ENCODE assay signal across 2 cellular contexts in the genomic region with DNA sequence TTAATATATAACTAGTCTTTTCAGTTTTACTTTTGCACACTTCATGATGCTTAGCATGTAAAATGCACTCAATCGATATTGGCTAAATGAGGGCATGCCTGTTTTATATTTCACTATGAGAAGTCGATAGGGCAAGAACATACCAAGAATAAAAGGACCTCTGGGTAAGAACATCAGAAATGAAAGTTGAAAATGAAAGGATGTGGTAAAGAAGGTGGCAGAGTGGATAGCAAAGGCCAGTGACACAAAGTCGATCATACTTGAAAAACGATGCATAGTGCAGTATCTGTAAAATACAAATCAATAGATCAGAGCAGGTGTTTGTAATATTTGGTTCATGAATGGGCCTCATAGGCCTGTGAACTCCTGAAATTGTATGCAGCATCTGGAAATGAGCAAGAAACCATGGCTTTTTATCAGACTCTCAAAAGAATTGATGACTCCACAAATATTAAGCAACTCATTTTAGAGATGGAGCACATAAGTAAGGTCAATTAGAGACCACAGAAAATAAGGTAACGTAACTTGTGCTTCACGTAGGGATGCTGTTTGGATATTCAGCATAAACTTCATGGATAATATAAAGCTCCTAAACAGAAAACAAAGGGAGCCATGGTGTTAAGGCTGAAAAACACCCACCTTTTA.
A peak's percentile ranks its signal among the peaks of the same experiment; 100 is the strongest.
TF ChIP-seq lines count a peak whose summit lies in the region.

No MANE protein-coding gene starts in this region.

TF ChIP-seq in IMR-90, 13 proteins besides CTCF, POLR2A, EP300 and RAD21:
- TF ChIP-seq MAFK (IDR thresholded peaks at IDR 0.05; ENCODE audit: low read depth, low read length) (peak; percentile 75), MAZ (IDR thresholded peaks at IDR 0.05; ENCODE audit: borderline replicate concordance, low read depth, low read length) (no peak), BHLHE40 (IDR thresholded peaks at IDR 0.05; ENCODE audit: low read depth, low read length) (no peak)

TF ChIP-seq in K562, 482 proteins besides CTCF, POLR2A, EP300 and RAD21:
- TF ChIP-seq MAFF (IDR thresholded peaks at IDR 0.05; ENCODE audit: low read length) = peak; percentile 4; the same call in 1 of the 2 replicates
- no peak for TF ChIP-seq ERF (CRISPR knock-in tag; IDR thresholded peaks at IDR 0.05)
